23 cellular contexts compared by ENCODE assay signal in the genomic region with DNA sequence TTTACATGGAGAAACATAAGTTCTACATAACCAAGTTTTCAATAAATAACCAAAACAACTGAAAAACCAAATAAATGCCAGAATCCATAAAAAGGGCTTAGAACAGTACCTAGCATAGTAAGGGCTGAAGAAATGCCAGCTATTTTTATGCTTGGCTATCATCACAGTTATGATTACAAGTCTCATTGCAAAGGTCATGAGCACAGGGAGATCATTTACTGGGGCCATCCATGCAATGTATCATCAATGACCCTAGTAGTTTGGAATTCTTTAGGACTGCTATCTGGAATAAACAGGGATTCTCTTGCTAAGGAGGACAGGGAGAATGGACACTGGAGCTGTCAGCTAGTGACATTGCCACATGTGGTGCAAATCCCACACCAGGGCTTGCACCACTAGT.
DNase-seq lines count a peak whose midpoint lies in the region; ATAC-seq, FAIRE-seq and TF ChIP-seq lines count a peak whose summit lies in the region.
"Had no signal": no experiment of that assay in that cellular context is flagged by ENCODE, and none has a peak within 500 bp of the region (broad histone marks: within the 10 kb centered on the region; RNA-seq: fewer than 3 reads in every experiment).

No MANE protein-coding gene starts in this region.

- no peak for ATAC-seq in GM12878
- ATAC-seq in HG03097 (IDR thresholded peaks at IDR 0.05; ENCODE audit: low FRiP score, unreplicated experiment), result no peak
- ATAC-seq: A549, SK-N-SH treated with all-trans-retinoic acid at 6 μM for 48 hours, T-cell had no signal

- RAD21 ChIA-PET in GM12878 (lab: Charles Lee; ENCODE audit: unreplicated experiment), result interaction anchor here (0.6 to 0.8 kb wide), 3 partner anchors 18 to 839 kb away, joined by 3 read pairs; no protein-coding TSS in a partner anchor

- no peaks in the 10 kb centered on the region for H4K20me1 ChIP-seq in GM12878 (ENCODE audit: control insufficient read depth, insufficient read depth)

- peaks cover 13% of the 10 kb centered on the region for H3K27me3 Mint-ChIP-seq in T-helper 2 cell treated with Interferon-gamma antibody and Interleukin-4, amounts not matched to agents 5 μg/mL and 100 μg/mL, for 36 hours (ENCODE audit: low read depth)

- no peaks in the 10 kb centered on the region for H3K79me2 ChIP-seq in GM12878 (ENCODE audit: control insufficient read depth, insufficient read depth, low read length)

- POLR2A ChIA-PET in GM12878 (lab: Charles Lee), result no interaction called here

- no peak overlapping the region for H3K9ac ChIP-seq in GM12878 (ENCODE audit: control insufficient read depth, insufficient read depth, low read length)

- H3K9me3 Mint-ChIP-seq in T-helper 2 cell treated with Interferon-gamma antibody and Interleukin-4, amounts not matched to agents 5 μg/mL and 100 μg/mL, for 36 hours, result no peaks in the 10 kb centered on the region
- H3K9me3 Mint-ChIP-seq: T-cell had no signal

- no peak for TF ChIP-seq EP300 in GM12878 (IDR thresholded peaks at IDR 0.05; ENCODE audit: borderline replicate concordance in 1 of 2, control insufficient read depth in 1 of 2, low read depth in 2 of 2, low read length in 2 of 2)

- SMC1A ChIA-PET in GM12878 (lab: Charles Lee; ENCODE audit: uncharacterized antibody, unreplicated experiment), result interaction anchor here (0.7 to 3.0 kb wide), 4 partner anchors 10 to 64 kb away, joined by 3 to 8 read pairs (median 4); no protein-coding TSS in a partner anchor

- DNase-seq in AG09319 (ENCODE audit: extremely low read depth, low read depth), result peak; percentile 1
- DNase-seq in HCEC 1CT, result peak; percentile 51
- DNase-seq in GM12878 (ENCODE audit: low read depth, low spot score), result no peak
- peak; percentile 39 for DNase-seq in kidney glomerular epithelial cell (lab: John Stamatoyannopoulos, UW)
- no peak for DNase-seq in NCI-H2107 treated with DMSO at 0.1 percent for 48 hours (lab: John Stamatoyannopoulos, UW; ENCODE audit: unreplicated experiment)
- no peak for DNase-seq in COLO668 (lab: John Stamatoyannopoulos, UW; ENCODE audit: unreplicated experiment)
- no peak for DNase-seq in T-helper 2 cell treated with Interferon-gamma antibody and Interleukin-4, amounts not matched to agents 5 μg/mL and 100 μg/mL, for 36 hours (ENCODE audit: low spot score)
- DNase-seq: Caco-2; NCI-H1092; NCI-H146; NCI-H2029 treated with DMSO at 0.1 percent for 48 hours; NCI-H446 treated with DMSO at 0.1 percent for 48 hours; NCI-H69; NK-92 treated with Interleukin-12 subunit alpha and Interleukin-12 subunit beta, amount 100 ng/mL, for 24 hours; SHP77; T-cell had no signal

- H3K27me3 ChIP-seq in GM12878 (replicated peaks in 1 of 2; ENCODE audit: control insufficient read depth in 2 of 2, insufficient read depth in 2 of 2, low read length in 1 of 2), result no peaks in the 10 kb centered on the region

- TF ChIP-seq RAD21 in GM12878 (IDR thresholded peaks at IDR 0.05; ENCODE audit: insufficient read depth, low read depth, low read length), result no peak

- H2AFZ ChIP-seq in GM12878 (ENCODE audit: control insufficient read depth, low read depth, low read length), result no peak overlapping the region

- peaks cover 15% of the 10 kb centered on the region for H3K4me1 ChIP-seq in GM12878 (ENCODE audit: control insufficient read depth, insufficient read depth, low read length)
- H3K4me1 ChIP-seq: A549, Caco-2 had no signal

- H3K36me3 ChIP-seq in GM12878 (ENCODE audit: control insufficient read depth in 2 of 2, insufficient read depth in 2 of 2, low read length in 1 of 2), result no peaks in the 10 kb centered on the region

- no peaks in the 10 kb centered on the region for H3K9me3 ChIP-seq in GM12878 (replicated peaks; ENCODE audit: control insufficient read depth, insufficient read depth, low read length)
- H3K9me3 ChIP-seq: A549, Caco-2 had no signal

- no peak overlapping the region for H3K4me3 ChIP-seq in GM12878
- H3K4me3 ChIP-seq: A549 had no signal

- H3K36me3 Mint-ChIP-seq in T-helper 2 cell treated with Interferon-gamma antibody and Interleukin-4, amounts not matched to agents 5 μg/mL and 100 μg/mL, for 36 hours (ENCODE audit: low read depth), result no peaks in the 10 kb centered on the region
- H3K36me3 Mint-ChIP-seq: CD14-positive monocyte, T-cell had no signal

- no TSS peak for BruUV-seq in GM12878 (replicated peaks; lab: Mats Ljungman, UMichigan)

- H3K4me2 ChIP-seq in GM12878 (ENCODE audit: control insufficient read depth, insufficient read depth), result no peak overlapping the region
- H3K4me2 ChIP-seq: A549 had no signal

- H3K27ac Mint-ChIP-seq in T-helper 2 cell treated with Interferon-gamma antibody and Interleukin-4, amounts not matched to agents 5 μg/mL and 100 μg/mL, for 36 hours, result no peak overlapping the region
- H3K27ac Mint-ChIP-seq: CD14-positive monocyte, T-cell had no signal

- no peak for TF ChIP-seq POLR2A in GM12878 (IDR thresholded peaks at IDR 0.05; ENCODE audit: low read depth, low read length)

- TF ChIP-seq CTCF in AG09319 (IDR thresholded peaks at IDR 0.05; ENCODE audit: low read depth, low read length), result no peak
- TF ChIP-seq CTCF in GM12878 (IDR thresholded peaks at IDR 0.05 in 2 of 3, conservative IDR thresholded peaks at IDR 0.05 in 1 of 3; ENCODE audit: control insufficient read depth in 2 of 3, extremely low read depth in 1 of 3, insufficient read depth in 1 of 3, low read depth in 3 of 3, low read length in 3 of 3), result no peak

- CTCF ChIA-PET in GM12878 (lab: Yijun Ruan, JAX), result interaction anchor here (0.6 to 2.1 kb wide), 3 partner anchors 18 to 317 kb away, joined by 3 to 10 read pairs (median 3); no protein-coding TSS in a partner anchor

- no peak overlapping the region for H3K27ac ChIP-seq in GM12878 (ENCODE audit: control insufficient read depth, insufficient read depth)
- H3K27ac ChIP-seq: A549 had no signal

- FAIRE-seq in GM12878 (lab: Jason Lieb, UNC), result peak; percentile 70
- FAIRE-seq: A549, GM12891, GM18507, H54 had no signal

- no peaks in the 10 kb centered on the region for H3K4me1 Mint-ChIP-seq in T-helper 2 cell treated with Interferon-gamma antibody and Interleukin-4, amounts not matched to agents 5 μg/mL and 100 μg/mL, for 36 hours (ENCODE audit: low read depth)
- H3K4me1 Mint-ChIP-seq: T-cell had no signal

- intact Hi-C loops in GM12878 (cut with micrococcal nuclease; ENCODE audit: unreplicated experiment), result no loop called here

- in situ Hi-C loops in GM12878 (cut with MboI), result no loop called here

- H3K4me3 Mint-ChIP-seq in T-helper 2 cell treated with Interferon-gamma antibody and Interleukin-4, amounts not matched to agents 5 μg/mL and 100 μg/mL, for 36 hours, result no peak overlapping the region
- H3K4me3 Mint-ChIP-seq: CD14-positive monocyte, T-cell had no signal

TF ChIP-seq in GM12878, 131 proteins besides CTCF, POLR2A, EP300 and RAD21:
- TF ChIP-seq, protein P1, sequence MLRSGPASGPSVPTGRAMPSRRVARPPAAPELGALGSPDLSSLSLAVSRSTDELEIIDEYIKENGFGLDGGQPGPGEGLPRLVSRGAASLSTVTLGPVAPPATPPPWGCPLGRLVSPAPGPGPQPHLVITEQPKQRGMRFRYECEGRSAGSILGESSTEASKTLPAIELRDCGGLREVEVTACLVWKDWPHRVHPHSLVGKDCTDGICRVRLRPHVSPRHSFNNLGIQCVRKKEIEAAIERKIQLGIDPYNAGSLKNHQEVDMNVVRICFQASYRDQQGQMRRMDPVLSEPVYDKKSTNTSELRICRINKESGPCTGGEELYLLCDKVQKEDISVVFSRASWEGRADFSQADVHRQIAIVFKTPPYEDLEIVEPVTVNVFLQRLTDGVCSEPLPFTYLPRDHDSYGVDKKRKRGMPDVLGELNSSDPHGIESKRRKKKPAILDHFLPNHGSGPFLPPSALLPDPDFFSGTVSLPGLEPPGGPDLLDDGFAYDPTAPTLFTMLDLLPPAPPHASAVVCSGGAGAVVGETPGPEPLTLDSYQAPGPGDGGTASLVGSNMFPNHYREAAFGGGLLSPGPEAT (IDR thresholded peaks at IDR 0.05; ENCODE audit: low read depth), result no peak
- TF ChIP-seq ATF7 (IDR thresholded peaks at IDR 0.05; ENCODE audit: low read depth) (no peak), MEF2A (IDR thresholded peaks at IDR 0.05; ENCODE audit: insufficient read depth, low read depth, low read length) (no peak), JUNB (IDR thresholded peaks at IDR 0.05) (no peak), HCFC1 (IDR thresholded peaks at IDR 0.05; ENCODE audit: low read length) (no peak), POLR2AphosphoS5 (IDR thresholded peaks at IDR 0.05; ENCODE audit: low read length) (no peak), NR2C2 (IDR thresholded peaks at IDR 0.05; ENCODE audit: borderline replicate concordance, control insufficient read depth, insufficient read length, low read depth) (no peak), ZZZ3 (IDR thresholded peaks at IDR 0.05; ENCODE audit: control insufficient read depth, insufficient read length, low read depth) (no peak)
- TF ChIP-seq, protein P2, sequence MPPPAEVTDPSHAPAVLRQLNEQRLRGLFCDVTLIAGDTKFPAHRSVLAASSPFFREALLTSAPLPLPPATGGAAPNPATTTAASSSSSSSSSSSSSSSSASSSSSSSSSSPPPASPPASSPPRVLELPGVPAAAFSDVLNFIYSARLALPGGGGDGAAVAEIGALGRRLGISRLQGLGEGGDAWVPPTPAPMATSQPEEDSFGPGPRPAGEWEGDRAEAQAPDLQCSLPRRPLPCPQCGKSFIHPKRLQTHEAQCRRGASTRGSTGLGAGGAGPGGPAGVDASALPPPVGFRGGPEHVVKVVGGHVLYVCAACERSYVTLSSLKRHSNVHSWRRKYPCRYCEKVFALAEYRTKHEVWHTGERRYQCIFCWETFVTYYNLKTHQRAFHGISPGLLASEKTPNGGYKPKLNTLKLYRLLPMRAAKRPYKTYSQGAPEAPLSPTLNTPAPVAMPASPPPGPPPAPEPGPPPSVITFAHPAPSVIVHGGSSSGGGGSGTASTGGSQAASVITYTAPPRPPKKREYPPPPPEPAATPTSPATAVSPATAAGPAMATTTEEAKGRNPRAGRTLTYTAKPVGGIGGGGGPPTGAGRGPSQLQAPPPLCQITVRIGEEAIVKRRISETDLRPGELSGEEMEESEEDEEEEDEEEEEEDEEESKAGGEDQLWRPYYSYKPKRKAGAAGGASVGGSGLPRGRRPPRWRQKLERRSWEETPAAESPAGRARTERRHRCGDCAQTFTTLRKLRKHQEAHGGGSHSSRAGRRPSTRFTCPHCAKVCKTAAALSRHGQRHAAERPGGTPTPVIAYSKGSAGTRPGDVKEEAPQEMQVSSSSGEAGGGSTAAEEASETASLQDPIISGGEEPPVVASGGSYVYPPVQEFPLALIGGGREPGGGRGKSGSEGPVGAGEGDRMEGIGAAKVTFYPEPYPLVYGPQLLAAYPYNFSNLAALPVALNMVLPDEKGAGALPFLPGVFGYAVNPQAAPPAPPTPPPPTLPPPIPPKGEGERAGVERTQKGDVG (CRISPR knock-in tag; IDR thresholded peaks at IDR 0.05), result no peak

Comparison
In these comparisons a context has a peak if more than half of its experiments do, and no peak if none do; other contexts are left out.
1. DNase-seq: peak in AG09319 (single experiment), HCEC 1CT (single experiment) and kidney glomerular epithelial cell (single experiment); none in GM12878 (single experiment), NCI-H2107 treated with DMSO at 0.1 percent for 48 hours (single experiment), COLO668 (single experiment) and T-helper 2 cell treated with Interferon-gamma antibody and Interleukin-4, amounts not matched to agents 5 μg/mL and 100 μg/mL, for 36 hours (single experiment).